ENCODE assay signal across 28 cellular contexts in the genomic region with DNA sequence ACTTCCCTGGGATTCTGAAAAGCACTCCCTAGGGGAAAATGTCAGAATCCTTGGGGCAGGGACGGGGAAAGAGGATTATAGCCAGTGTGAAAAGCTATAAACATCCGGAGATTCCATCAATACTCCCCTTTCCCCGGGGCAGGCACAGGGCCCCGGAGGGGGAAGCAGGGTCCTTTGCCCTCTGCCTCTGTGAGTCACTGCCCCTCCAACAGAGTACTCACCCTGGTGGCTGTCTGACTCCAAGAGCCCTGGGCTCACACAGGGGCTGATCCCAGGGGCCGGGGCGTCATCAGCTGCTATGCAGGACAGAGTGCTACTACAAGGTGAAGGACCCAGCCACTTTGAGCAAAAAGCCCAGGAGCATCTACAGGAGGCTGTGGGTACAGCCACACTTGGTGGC.
DNase-seq lines count a peak whose midpoint lies in the region; ATAC-seq, FAIRE-seq and TF ChIP-seq lines count a peak whose summit lies in the region.
"Had no signal": no experiment of that assay in that cellular context is flagged by ENCODE, and none has a peak within 500 bp of the region (broad histone marks: within the 10 kb centered on the region; RNA-seq: fewer than 3 reads in every experiment).

No MANE protein-coding gene starts in this region.

- peaks cover 40 to 51% of the 10 kb centered on the region in 2 donors for H3K27me3 Mint-ChIP-seq in T-cell

- no peaks in the 10 kb centered on the region for H3K4me1 Mint-ChIP-seq in T-cell
- H3K4me1 Mint-ChIP-seq: CD14-positive monocyte; IgD-negative memory B cell; stimulated activated memory B cell treated with anti-CD40 and anti-IgM and Interleukin-4, amounts not matched to agents 10 μg/mL and 1 μg/mL and 100 μg/mL, for 72 hours had no signal

- ATAC-seq in T-cell (replicated peaks in 1 of 4) (no peak), HG02852 (IDR thresholded peaks at IDR 0.05; ENCODE audit: unreplicated experiment) (no peak), GM18511 (IDR thresholded peaks at IDR 0.05; ENCODE audit: unreplicated experiment) (no peak)
- ATAC-seq: left lobe of liver; psoas muscle; stimulated activated memory B cell treated with anti-CD40 and anti-IgM and Interleukin-4, amounts not matched to agents 10 μg/mL and 1 μg/mL and 100 μg/mL, for 72 hours had no signal

- no peak overlapping the region for H2BK5ac ChIP-seq in mesendoderm (ENCODE audit: low read length)

- no peak overlapping the region for H3K4me3 Mint-ChIP-seq in T-cell
- H3K4me3 Mint-ChIP-seq: activated CD4-positive, alpha-beta memory T cell treated with anti-CD3 and anti-CD28 coated beads for 36 hours; CD14-positive monocyte; IgD-negative memory B cell; stimulated activated memory B cell treated with anti-CD40 and anti-IgM and Interleukin-4, amounts not matched to agents 10 μg/mL and 1 μg/mL and 100 μg/mL, for 72 hours had no signal

- no peaks in the 10 kb centered on the region for H3K79me2 ChIP-seq in mesendoderm (ENCODE audit: control insufficient read depth, insufficient read depth, low read length)

- no peak overlapping the region for H3K4me2 ChIP-seq in mesendoderm (ENCODE audit: low read length)

- CTCF ChIA-PET in T-cell (lab: Charles Lee), result no interaction called here

- H3K36me3 Mint-ChIP-seq in T-cell, result no peaks in the 10 kb centered on the region
- H3K36me3 Mint-ChIP-seq: activated CD4-positive, alpha-beta memory T cell treated with anti-CD3 and anti-CD28 coated beads for 36 hours; CD14-positive monocyte; IgD-negative memory B cell; stimulated activated memory B cell treated with anti-CD40 and anti-IgM and Interleukin-4, amounts not matched to agents 10 μg/mL and 1 μg/mL and 100 μg/mL, for 72 hours had no signal

- no peaks in the 10 kb centered on the region for H3K9me3 Mint-ChIP-seq in T-cell
- H3K9me3 Mint-ChIP-seq: activated CD4-positive, alpha-beta memory T cell treated with anti-CD3 and anti-CD28 coated beads for 36 hours; IgD-negative memory B cell; stimulated activated memory B cell treated with anti-CD40 and anti-IgM and Interleukin-4, amounts not matched to agents 10 μg/mL and 1 μg/mL and 100 μg/mL, for 72 hours had no signal

- H3K9ac ChIP-seq in colonic mucosa (ENCODE audit: low read depth in 2 of 2, low read length in 2 of 2) (no peak overlapping the region), mesendoderm (ENCODE audit: low read length) (no peak overlapping the region)

- H3K27ac ChIP-seq in colonic mucosa (no peak overlapping the region), mesendoderm (ENCODE audit: low read depth, low read length) (no peak overlapping the region)
- H3K27ac ChIP-seq: psoas muscle, suprapubic skin, uterus had no signal

- no peak overlapping the region for H3K18ac ChIP-seq in mesendoderm (ENCODE audit: low read length)

- no peak overlapping the region for H3K4me3 ChIP-seq in colonic mucosa
- no peak overlapping the region for H3K4me3 ChIP-seq in mesendoderm (ENCODE audit: low read length)
- H3K4me3 ChIP-seq: MG63, psoas muscle, suprapubic skin, uterus had no signal

- intact Hi-C loops in colonic mucosa (cut with DNase I), result no loop called here

- H2BK120ac ChIP-seq in mesendoderm (ENCODE audit: low read depth, low read length), result no peak overlapping the region

- TF ChIP-seq CTCF in colonic mucosa (IDR thresholded peaks at IDR 0.05), result no peak

- no peak overlapping the region for H2BK15ac ChIP-seq in mesendoderm (replicated peaks; ENCODE audit: low read depth)

- no peaks in the 10 kb centered on the region for H3K27me3 ChIP-seq in colonic mucosa
- H3K27me3 ChIP-seq in mesendoderm (ENCODE audit: insufficient read depth, low read length, poor library complexity), result no peaks in the 10 kb centered on the region
- H3K27me3 ChIP-seq: uterus had no signal

- H3K36me3 ChIP-seq in colonic mucosa (no peaks in the 10 kb centered on the region), mesendoderm (ENCODE audit: control insufficient read depth, insufficient read depth, low read length) (no peaks in the 10 kb centered on the region)
- H3K36me3 ChIP-seq: MG63, suprapubic skin, uterus had no signal

- no peak overlapping the region for H4K5ac ChIP-seq in mesendoderm (ENCODE audit: low read length)

- no peak overlapping the region for H3K4ac ChIP-seq in mesendoderm (ENCODE audit: low read depth, low read length)

- H3K23ac ChIP-seq in mesendoderm (ENCODE audit: low read length), result no peak overlapping the region

- no peaks in the 10 kb centered on the region for H3K9me3 ChIP-seq in colonic mucosa
- H3K9me3 ChIP-seq: MG63, psoas muscle, suprapubic skin, uterus had no signal

- H3K4me1 ChIP-seq in colonic mucosa, result no peaks in the 10 kb centered on the region
- H3K4me1 ChIP-seq in mesendoderm (ENCODE audit: control insufficient read depth, low read depth, low read length), result no peaks in the 10 kb centered on the region
- H3K4me1 ChIP-seq: psoas muscle, suprapubic skin, uterus had no signal

- POLR2A ChIA-PET in T-cell (lab: Charles Lee), result no interaction called here

- no peak overlapping the region for H3K56ac ChIP-seq in mesendoderm (ENCODE audit: low read length)

- no peak for FAIRE-seq in HTR-8/SVneo (lab: Jason Lieb, UNC)
- FAIRE-seq: bronchial epithelial cell, G401.6, RCC 7860, small intestine had no signal

- no peak overlapping the region for H2AK5ac ChIP-seq in mesendoderm (ENCODE audit: low read length)

- H3K27ac Mint-ChIP-seq in T-cell, result no peak overlapping the region
- H3K27ac Mint-ChIP-seq: activated CD4-positive, alpha-beta memory T cell treated with anti-CD3 and anti-CD28 coated beads for 36 hours; CD14-positive monocyte; IgD-negative memory B cell; stimulated activated memory B cell treated with anti-CD40 and anti-IgM and Interleukin-4, amounts not matched to agents 10 μg/mL and 1 μg/mL and 100 μg/mL, for 72 hours had no signal

- no CpG with 5 or more reads among the region's 6 CpGs for WGBS in mesendoderm (ENCODE audit: extremely low coverage, insufficient coverage, low lambda C conversion rate)

- H4K8ac ChIP-seq in mesendoderm (ENCODE audit: low read depth, low read length), result no peak overlapping the region

- DNase-seq in D341Med (ENCODE audit: low spot score) (peak; percentile 56), HTR-8/SVneo (ENCODE audit: insufficient read length, low spot score) (peak; percentile 22), colonic mucosa (peak; percentile 10), mesendoderm (peak; percentile 54), kidney tubule cell (ENCODE audit: low spot score) (no peak), T-cell (no peak)
- DNase-seq: activated CD4-positive, alpha-beta memory T cell treated with anti-CD3 and anti-CD28 coated beads for 36 hours; activated CD4-positive, CD25-positive, alpha-beta regulatory T cell; activated gamma-delta T cell treated with Interleukin-2 at 50 U/mL for 16 hours; activated T-cell treated with anti-CD3 and anti-CD28 coated beads, Interleukin-2, amount 50 U/mL, for 1 hour; glutamatergic neuron; MG63; NCI-H1417 treated with DMSO at 0.1 percent for 48 hours; NCI-H510A; psoas muscle; small intestine; T-helper 9 cell; uterus had no signal

- no peaks in the 10 kb centered on the region for H3K79me1 ChIP-seq in mesendoderm (ENCODE audit: low read length)

Comparison
In these comparisons a context has a peak if more than half of its experiments do, and no peak if none do; other contexts are left out.
1. DNase-seq: peak in D341Med (single experiment), HTR-8/SVneo (single experiment), colonic mucosa (single experiment) and mesendoderm (single experiment); none in kidney tubule cell (single experiment) and T-cell (0 of 34).